Comparison of ENCODE assay signal across 19 cellular contexts in the genomic region with DNA sequence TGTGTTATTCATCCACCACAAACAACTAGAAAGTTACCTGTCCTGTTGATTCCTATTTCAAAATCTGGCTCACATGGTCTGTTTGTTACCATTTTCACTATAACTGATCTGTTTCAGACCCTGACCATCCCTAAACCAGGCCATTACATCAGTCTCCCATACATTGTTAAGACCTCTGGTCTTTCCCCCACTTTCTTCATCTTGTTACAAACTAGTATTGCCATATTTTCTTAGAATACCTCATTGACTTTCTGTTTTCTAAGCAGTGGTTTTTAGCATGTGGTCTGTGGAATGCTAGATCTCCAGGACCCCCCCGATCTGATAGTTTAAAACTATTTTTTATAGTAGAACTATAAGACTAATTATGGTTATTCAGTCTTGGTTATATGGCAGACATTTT.
A peak's percentile ranks its signal among the peaks of the same experiment; 100 is the strongest.
DNase-seq lines count a peak whose midpoint lies in the region; ATAC-seq, FAIRE-seq and TF ChIP-seq lines count a peak whose summit lies in the region.
"Had no signal": no experiment of that assay in that cellular context is flagged by ENCODE, and none has a peak within 500 bp of the region (broad histone marks: within the 10 kb centered on the region; RNA-seq: fewer than 3 reads in every experiment).

No MANE protein-coding gene starts in this region.

- H2AFZ ChIP-seq in GM23338 (no peak overlapping the region), astrocyte (ENCODE audit: low read depth, low read length) (no peak overlapping the region)

- no peak for TF ChIP-seq POLR2A in esophagus squamous epithelium (IDR thresholded peaks at IDR 0.05)

- H3K9me3 Mint-ChIP-seq in GM23338 (peaks cover 17% of the 10 kb centered on the region), astrocyte (ENCODE audit: unreplicated experiment) (no peaks in the 10 kb centered on the region)
- H3K9me3 Mint-ChIP-seq: CD8-positive, alpha-beta memory T cell had no signal

- no peaks in the 10 kb centered on the region for H3K9me3 ChIP-seq in astrocyte (ENCODE audit: insufficient read depth, low read depth, low read length)
- H3K9me3 ChIP-seq in esophagus squamous epithelium = no peaks in the 10 kb centered on the region
- no peaks in the 10 kb centered on the region for H3K9me3 ChIP-seq in neutrophil
- H3K9me3 ChIP-seq in tibial artery = no peaks in the 10 kb centered on the region
- H3K9me3 ChIP-seq: HAP-1, MG63 had no signal

- H3K79me2 ChIP-seq in GM23338 (replicated peaks; ENCODE audit: insufficient read depth) (peaks cover 69% of the 10 kb centered on the region), astrocyte (ENCODE audit: insufficient read depth, low read length) (peaks cover 25% of the 10 kb centered on the region)

- H3K27me3 Mint-ChIP-seq in GM23338 (ENCODE audit: insufficient read depth, low read depth, poor library complexity) (peaks cover 4% of the 10 kb centered on the region), astrocyte (ENCODE audit: low read depth, unreplicated experiment) (no peaks in the 10 kb centered on the region)

- H3K36me3 ChIP-seq in GM23338 (ENCODE audit: insufficient read depth) = no peaks in the 10 kb centered on the region
- no peaks in the 10 kb centered on the region for H3K36me3 ChIP-seq in astrocyte (ENCODE audit: insufficient read depth, low read length)
- H3K36me3 ChIP-seq in esophagus squamous epithelium = peaks cover 0 to 7% (median 0%) of the 10 kb centered on the region in 3 donors
- no peaks in the 10 kb centered on the region for H3K36me3 ChIP-seq in neutrophil
- H3K36me3 ChIP-seq in tibial artery = no peaks in the 10 kb centered on the region
- H3K36me3 ChIP-seq: BLaER1, HAP-1 had no signal

- H3K9ac ChIP-seq in astrocyte (ENCODE audit: low read length) = no peak overlapping the region
- H3K9ac ChIP-seq: BLaER1 had no signal

- H4K20me1 ChIP-seq in GM23338 (replicated peaks; ENCODE audit: insufficient read depth) (no peaks in the 10 kb centered on the region), astrocyte (ENCODE audit: insufficient read depth, low read length) (no peaks in the 10 kb centered on the region)
- H4K20me1 ChIP-seq: BLaER1 had no signal

- no peaks in the 10 kb centered on the region for H3F3A ChIP-seq in GM23338 (replicated peaks; ENCODE audit: low read depth)

- H3K27ac Mint-ChIP-seq in GM23338 = peak overlapping the region; percentile 49
- peak overlapping the region; percentile 42 for H3K27ac Mint-ChIP-seq in astrocyte (ENCODE audit: unreplicated experiment)
- H3K27ac Mint-ChIP-seq: CD8-positive, alpha-beta memory T cell had no signal

- H3K4me1 Mint-ChIP-seq in GM23338 (peaks cover 57% of the 10 kb centered on the region), astrocyte (ENCODE audit: low read depth, unreplicated experiment) (peaks cover 71% of the 10 kb centered on the region)
- H3K4me1 Mint-ChIP-seq: CD8-positive, alpha-beta memory T cell had no signal

- TF ChIP-seq CTCF in GM23338 (conservative IDR thresholded peaks at IDR 0.05; ENCODE audit: low read depth in 2 of 2) (no peak), astrocyte (IDR thresholded peaks at IDR 0.05; ENCODE audit: insufficient read depth, low read depth, low read length) (no peak), esophagus squamous epithelium (IDR thresholded peaks at IDR 0.05) (no peak), neutrophil (IDR thresholded peaks at IDR 0.05) (no peak), tibial artery (IDR thresholded peaks at IDR 0.05) (no peak)

- no peak for DNase-seq in GM23338 (ENCODE audit: low spot score)
- no peak for DNase-seq in astrocyte (ENCODE audit: low read depth)
- no peak for DNase-seq in esophagus squamous epithelium (lab: John Stamatoyannopoulos, UW)
- no peak for DNase-seq in NCI-H1930 (lab: John Stamatoyannopoulos, UW)
- DNase-seq in GF-D8 (lab: John Stamatoyannopoulos, UW) = no peak
- DNase-seq in T-helper 1 cell = no peak
- no peak for DNase-seq in tibial artery
- DNase-seq: CD8-positive, alpha-beta memory T cell; DMS 273 treated with DMSO at 0.1 percent for 48 hours; GDM1; MG63; NCI-H1092; NCI-H1694; NCI-H69; SIG-M5 had no signal

- H3K27me3 ChIP-seq in GM23338 (ENCODE audit: insufficient read depth) = no peaks in the 10 kb centered on the region
- H3K27me3 ChIP-seq in astrocyte (ENCODE audit: insufficient read depth, low read length) = no peaks in the 10 kb centered on the region
- H3K27me3 ChIP-seq in esophagus squamous epithelium = no peaks in the 10 kb centered on the region
- no peaks in the 10 kb centered on the region for H3K27me3 ChIP-seq in neutrophil
- no peaks in the 10 kb centered on the region for H3K27me3 ChIP-seq in tibial artery
- H3K27me3 ChIP-seq: BLaER1, MG63 had no signal

- H3K4me1 ChIP-seq in GM23338 (ENCODE audit: insufficient read depth) (peaks cover 52% of the 10 kb centered on the region), astrocyte (ENCODE audit: insufficient read depth, low read length) (peaks cover 14% of the 10 kb centered on the region), esophagus squamous epithelium (peaks cover 6 to 54% (median 24%) of the 10 kb centered on the region in 3 donors), neutrophil (ENCODE audit: control insufficient read depth in 1 of 2, insufficient read depth in 1 of 2, low read depth in 1 of 2, low read length in 1 of 2) (peaks cover 47 to 61% of the 10 kb centered on the region in 2 experiments), tibial artery (peaks cover 0 to 77% (median 13%) of the 10 kb centered on the region in 4 donors)

- H3K27ac ChIP-seq in GM23338 (ENCODE audit: low read depth) = peak overlapping the region; percentile 11; the same call in 1 of the 2 replicates
- no peak overlapping the region for H3K27ac ChIP-seq in astrocyte (ENCODE audit: low read depth, low read length)
- peak overlapping the region in 3 of 4 donors; percentile 16 to 80 (median 79) for H3K27ac ChIP-seq in esophagus squamous epithelium
- peak overlapping the region; percentile 70 for H3K27ac ChIP-seq in neutrophil
- H3K27ac ChIP-seq in tibial artery = peak overlapping the region in 1 of 2 donors; percentile 22
- H3K27ac ChIP-seq: BLaER1 had no signal

- H3K4me2 ChIP-seq in GM23338 (peak overlapping the region; percentile 13; the same call in 1 of the 2 replicates), astrocyte (ENCODE audit: low read length) (no peak overlapping the region)
- H3K4me2 ChIP-seq: BLaER1 had no signal

- H3K9me2 ChIP-seq in GM23338 (ENCODE audit: insufficient read depth) = no peaks in the 10 kb centered on the region

- WGBS in esophagus squamous epithelium, 2 donors = 53 to 88% methylated on average over 1 of the region's 1 CpG

- no peak for ATAC-seq in GM23338

- H3K36me3 Mint-ChIP-seq in GM23338 (ENCODE audit: low read depth) (peaks cover 20% of the 10 kb centered on the region), astrocyte (ENCODE audit: low read depth, unreplicated experiment) (peaks cover 3% of the 10 kb centered on the region)
- H3K36me3 Mint-ChIP-seq: CD8-positive, alpha-beta memory T cell had no signal

- H3K4me3 ChIP-seq in GM23338 (no peak overlapping the region), astrocyte (ENCODE audit: insufficient read depth, low read depth, low read length) (no peak overlapping the region), esophagus squamous epithelium (no peak overlapping the region), neutrophil (ENCODE audit: low read depth in 1 of 2, low read length in 1 of 2) (no peak overlapping the region), tibial artery (no peak overlapping the region)
- H3K4me3 ChIP-seq: BLaER1, HAP-1, MG63 had no signal

- H3K4me3 Mint-ChIP-seq in GM23338 (no peak overlapping the region), astrocyte (ENCODE audit: unreplicated experiment) (no peak overlapping the region)
- H3K4me3 Mint-ChIP-seq: CD8-positive, alpha-beta memory T cell had no signal

- intact Hi-C loops in esophagus squamous epithelium (cut with DNase I) = no loop called here
- intact Hi-C loops in tibial artery (cut with DNase I; ENCODE audit: low total_unique reads) = no loop called here

- no peak for FAIRE-seq in astrocyte (lab: Jason Lieb, UNC)
- FAIRE-seq: GM12892 had no signal

TF ChIP-seq in GM23338, 12 proteins besides CTCF, POLR2A, EP300 and RAD21 (continues in another document):
- TF ChIP-seq EZH2phosphoT487 (IDR thresholded peaks at IDR 0.05; ENCODE audit: unreplicated experiment) = no peak
